ENCODE assay signal across 8 cellular contexts in genomic region chr9:36928670-36929349, GRCh38.
DNase-seq lines count a peak whose midpoint lies in the region; ATAC-seq, FAIRE-seq and TF ChIP-seq lines count a peak whose summit lies in the region.

No MANE protein-coding gene starts in this region.

- in situ Hi-C loops in K562 (cut with MboI), result no loop called here

- H3K79me2 ChIP-seq in K562 (ENCODE audit: control insufficient read depth, insufficient read depth, low read length), result no peaks in the 10 kb centered on the region

- H3K36me3 ChIP-seq in K562 (ENCODE audit: control insufficient read depth, insufficient read depth, low read length), result no peaks in the 10 kb centered on the region
- no peaks in the 10 kb centered on the region for H3K36me3 ChIP-seq in right lobe of liver

- BruUV-seq in K562 (replicated peaks; lab: Mats Ljungman, UMichigan), result no TSS peak

- TF ChIP-seq CTCF in K562 (IDR thresholded peaks at IDR 0.05 in 2 of 3, conservative IDR thresholded peaks at IDR 0.05 in 1 of 3; ENCODE audit: insufficient read depth in 2 of 3, low read depth in 1 of 3, low read length in 3 of 3), result no peak
- no peak for TF ChIP-seq CTCF in right lobe of liver (IDR thresholded peaks at IDR 0.05)

- POLR2A ChIA-PET in K562 (lab: Yijun Ruan, JAX), result no interaction called here

- H2AFZ ChIP-seq in K562 (ENCODE audit: low read depth, low read length), result no peak overlapping the region

- no peak overlapping the region for H3K9ac ChIP-seq in K562 (ENCODE audit: insufficient read depth in 1 of 2, low read depth in 2 of 2, low read length in 2 of 2)

- no peaks in the 10 kb centered on the region for H3K4me1 ChIP-seq in K562 (replicated peaks in 1 of 2; ENCODE audit: control insufficient read depth in 2 of 2, insufficient read depth in 2 of 2, low read length in 2 of 2)
- H3K4me1 ChIP-seq in right lobe of liver, result no peaks in the 10 kb centered on the region

- H3K4me3 ChIP-seq in K562 (no peak overlapping the region), right lobe of liver (no peak overlapping the region)

- DNase-seq in A172 (ENCODE audit: low spot score), result peak; percentile 85
- no peak for DNase-seq in K562 (ENCODE audit: extremely low read depth in 1 of 4, low spot score in 3 of 4)
- no peak for DNase-seq in right lobe of liver
- no peak for DNase-seq in NCI-H1436 (lab: John Stamatoyannopoulos, UW)

- TF ChIP-seq EP300 in K562 (IDR thresholded peaks at IDR 0.05; ENCODE audit: low read length), result no peak

- FAIRE-seq in K562 (lab: Jason Lieb, UNC), result no peak

- intact Hi-C loops in K562 (cut with micrococcal nuclease) (no loop called here), right lobe of liver (cut with DNase I) (no loop called here)

- WGBS in K562 (ENCODE audit: insufficient coverage, low coverage, missing lambda C conversion rate), result 5% methylated on average over 3 of the region's 3 CpGs
- WGBS in right lobe of liver (ENCODE audit: insufficient coverage, low coverage, low lambda C conversion rate, missing lambda C conversion rate), result 15% methylated on average over 3 of the region's 3 CpGs

- no peak overlapping the region for H3K4me2 ChIP-seq in K562 (ENCODE audit: insufficient read depth, low read length)

- ATAC-seq in GM18907 (IDR thresholded peaks at IDR 0.05; ENCODE audit: unreplicated experiment), result peak; percentile 60
- ATAC-seq in HG03565 (IDR thresholded peaks at IDR 0.05; ENCODE audit: unreplicated experiment), result peak; percentile 64
- no peak for ATAC-seq in K562
- ATAC-seq in GM19467 (IDR thresholded peaks at IDR 0.05; ENCODE audit: unreplicated experiment), result no peak
- ATAC-seq in right lobe of liver, result no peak
- no peak for ATAC-seq in HG03175 (IDR thresholded peaks at IDR 0.05; ENCODE audit: unreplicated experiment)

- CTCF ChIA-PET in K562 (lab: Yijun Ruan, JAX; ENCODE audit: low intra/inter-chr PET ratio), result no interaction called here

- no peaks in the 10 kb centered on the region for H3K9me3 ChIP-seq in K562 (replicated peaks; ENCODE audit: control insufficient read depth, insufficient read depth, low read depth, low read length)
- no peaks in the 10 kb centered on the region for H3K9me3 ChIP-seq in right lobe of liver

- TF ChIP-seq RAD21 in K562 (CRISPR knock-in tag; conservative IDR thresholded peaks at IDR 0.05 in 1 of 2, IDR thresholded peaks at IDR 0.05 in 1 of 2), result no peak

- TF ChIP-seq POLR2A in K562 (conservative IDR thresholded peaks at IDR 0.05), result no peak
- no peak for TF ChIP-seq POLR2A in right lobe of liver (IDR thresholded peaks at IDR 0.05)

- H3K27ac ChIP-seq in K562 (ENCODE audit: extremely low read depth, low read depth, low read length) (no peak overlapping the region), right lobe of liver (no peak overlapping the region)

- H4K20me1 ChIP-seq in K562 (replicated peaks; ENCODE audit: control insufficient read depth, insufficient read depth, low read length), result no peaks in the 10 kb centered on the region; the same call in 1 of the 2 replicates

- H3K27me3 ChIP-seq in K562 (ENCODE audit: control insufficient read depth in 2 of 2, insufficient read depth in 2 of 2, low read length in 2 of 2) (peaks cover 0 to 10% of the 10 kb centered on the region in 2 experiments; a peak in 2 of 5 replicates), right lobe of liver (no peaks in the 10 kb centered on the region)

- H3K9me1 ChIP-seq in K562 (ENCODE audit: control insufficient read depth, insufficient read depth, low read length), result no peaks in the 10 kb centered on the region

TF ChIP-seq in K562, 482 proteins besides CTCF, POLR2A, EP300 and RAD21:
- TF ChIP-seq FOSL1 (tag; conservative IDR thresholded peaks at IDR 0.05), result peak; percentile 47
- no peak for TF ChIP-seq ID3 (CRISPR knock-in tag; IDR thresholded peaks at IDR 0.05)
- no peak for TF ChIP-seq ID3 (tag; IDR thresholded peaks at IDR 0.05)
- TF ChIP-seq CBFB (CRISPR knock-in tag; IDR thresholded peaks at IDR 0.05), result no peak
- no peak for TF ChIP-seq MCM3 (IDR thresholded peaks at IDR 0.05)
- no peak for TF ChIP-seq MED1 (CRISPR knock-in tag; IDR thresholded peaks at IDR 0.05; ENCODE audit: borderline replicate concordance)
- TF ChIP-seq SAP30 (IDR thresholded peaks at IDR 0.05; ENCODE audit: borderline replicate concordance, insufficient read depth, low read depth, low read length, poor library complexity, severe bottlenecking), result no peak
- TF ChIP-seq ZNF280A (IDR thresholded peaks at IDR 0.05; ENCODE audit: low read depth, partially characterized antibody), result no peak

Comparison
In these comparisons a context has a peak if more than half of its experiments do, and no peak if none do; other contexts are left out.
1. ATAC-seq: peak in GM18907 (single experiment) and HG03565 (single experiment); none in K562 (single experiment), GM19467 (single experiment), right lobe of liver (0 of 4) and HG03175 (single experiment).